In the genomic region with DNA sequence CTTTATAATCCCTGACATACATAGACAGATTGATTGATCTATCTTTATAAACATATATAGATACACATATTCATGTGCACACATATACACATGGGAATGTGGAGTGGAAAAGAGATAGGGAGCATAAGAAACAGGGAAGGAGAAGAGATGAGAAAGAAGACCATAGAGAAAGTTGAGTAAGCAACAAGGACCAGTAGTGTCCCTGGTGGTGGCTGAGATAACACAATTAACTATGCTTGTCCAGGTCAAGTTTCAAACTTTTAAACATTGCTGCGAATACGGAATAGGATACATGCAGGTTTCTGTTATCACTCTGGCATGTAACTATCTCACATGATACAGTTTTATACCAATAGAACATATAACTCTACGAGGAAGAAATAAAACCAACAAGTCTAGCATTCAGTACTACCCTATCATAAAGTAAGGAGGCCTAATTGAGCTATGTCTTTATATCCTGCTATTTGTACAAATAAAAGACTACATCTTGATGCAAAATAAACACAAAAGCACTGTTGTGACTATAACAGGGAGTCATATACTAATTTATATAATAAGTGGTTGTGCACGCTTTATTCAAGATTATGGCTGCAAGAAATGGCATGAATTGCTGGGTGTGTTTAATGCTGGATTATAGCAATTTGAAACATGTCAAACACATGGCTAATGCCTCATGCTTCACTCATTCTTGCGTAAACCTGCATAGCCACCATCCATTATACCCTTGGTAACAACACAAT, we compare ENCODE assay signal across 13 cellular contexts. TPM values are rescaled to one million over a fixed set of nuclear protein-coding genes. Genes with fewer than 3 reads are reported as not detected.
DNase-seq lines count a peak whose midpoint lies in the region; ATAC-seq and TF ChIP-seq lines count a peak whose summit lies in the region.
"Had no signal": no experiment of that assay in that cellular context is flagged by ENCODE, and none has a peak within 500 bp of the region (broad histone marks: within the 10 kb centered on the region; RNA-seq: fewer than 3 reads in every experiment).

No MANE protein-coding gene starts in this region.

- peak; percentile 25; the same call in 1 of the 2 replicates for TF ChIP-seq CTCF in A673 (conservative IDR thresholded peaks at IDR 0.05; ENCODE audit: low read depth, low read length)
- TF ChIP-seq CTCF in GM23338 (conservative IDR thresholded peaks at IDR 0.05; ENCODE audit: low read depth in 2 of 2), result peak; percentile 49 to 53
- peak; percentile 37; the same call in 1 of the 2 replicates for TF ChIP-seq CTCF in PC-9 (conservative IDR thresholded peaks at IDR 0.05)
- peak; percentile 50 for TF ChIP-seq CTCF in foreskin keratinocyte (conservative IDR thresholded peaks at IDR 0.05)

- H3K27me3 ChIP-seq in A673 (replicated peaks; ENCODE audit: insufficient read depth, low read depth, low read length, poor library complexity) (peaks cover 28% of the 10 kb centered on the region), GM23338 (ENCODE audit: insufficient read depth) (no peaks in the 10 kb centered on the region), PC-9 (ENCODE audit: insufficient read depth, low read depth) (no peaks in the 10 kb centered on the region), foreskin keratinocyte (no peaks in the 10 kb centered on the region)

- no peaks in the 10 kb centered on the region for H3K79me2 ChIP-seq in GM23338 (replicated peaks; ENCODE audit: insufficient read depth)
- no peaks in the 10 kb centered on the region for H3K79me2 ChIP-seq in PC-9 (ENCODE audit: low read depth)

- H3K36me3 Mint-ChIP-seq in GM23338 (ENCODE audit: low read depth), result no peaks in the 10 kb centered on the region
- H3K36me3 Mint-ChIP-seq: immature natural killer cell had no signal

- no peak overlapping the region for H2AFZ ChIP-seq in GM23338
- H2AFZ ChIP-seq in PC-9, result no peak overlapping the region

- H3K4me3 ChIP-seq in A673 (ENCODE audit: low read depth, low read length, poor library complexity, severe bottlenecking) (no peak overlapping the region), GM23338 (no peak overlapping the region), PC-9 (no peak overlapping the region)

- CTCF ChIA-PET in A673 (lab: Charles Lee), result no interaction called here
- CTCF ChIA-PET in PC-9 (lab: Charles Lee), result interaction anchor here (0.6 kb wide), 1 partner anchor 1333 kb away, joined by 3 read pairs; no protein-coding TSS in a partner anchor

- BruUV-seq in A673 (replicated peaks; lab: Mats Ljungman, UMichigan), result no TSS peak
- BruUV-seq in PC-9 (replicated peaks; lab: Mats Ljungman, UMichigan), result no TSS peak

- H3K36me3 ChIP-seq in A673 (ENCODE audit: insufficient read depth, low read length, poor library complexity, severe bottlenecking) (no peaks in the 10 kb centered on the region), GM23338 (ENCODE audit: insufficient read depth) (no peaks in the 10 kb centered on the region), PC-9 (ENCODE audit: low read depth) (no peaks in the 10 kb centered on the region)

- DNase-seq in A673 (ENCODE audit: low spot score) (no peak), GM23338 (ENCODE audit: low spot score) (peak; percentile 46), PC-9 (no peak), foreskin keratinocyte (peak; percentile 63 to 73), SK-N-DZ (ENCODE audit: low spot score) (no peak)
- DNase-seq: aorta; immature natural killer cell; Karpas-422; stimulated activated CD4-positive, alpha-beta T cell treated with anti-CD3 and anti-CD28 coated beads, Interleukin-2, amount 100 ng/mL, for 48 hours had no signal

- POLR2A ChIA-PET in A673 (lab: Charles Lee; ENCODE audit: low non-redundant PET), result no interaction called here
- POLR2A ChIA-PET in PC-9 (lab: Charles Lee; ENCODE audit: unreplicated experiment), result no interaction called here

- no peaks in the 10 kb centered on the region for H3K9me3 Mint-ChIP-seq in GM23338

- peaks cover 7% of the 10 kb centered on the region for H3K4me1 Mint-ChIP-seq in GM23338
- H3K4me1 Mint-ChIP-seq: immature natural killer cell had no signal

- no peaks in the 10 kb centered on the region for H3F3A ChIP-seq in GM23338 (replicated peaks; ENCODE audit: low read depth)
- no peaks in the 10 kb centered on the region for H3F3A ChIP-seq in PC-9 (ENCODE audit: insufficient read depth, low read depth)

- H3K27ac ChIP-seq in A673 (ENCODE audit: low read depth, low read length, poor library complexity, severe bottlenecking) (no peak overlapping the region), GM23338 (ENCODE audit: low read depth) (no peak overlapping the region), PC-9 (no peak overlapping the region), foreskin keratinocyte (no peak overlapping the region)

- H3K4me1 ChIP-seq in A673 (ENCODE audit: insufficient read depth, low read length, poor library complexity, severe bottlenecking) (no peaks in the 10 kb centered on the region), GM23338 (ENCODE audit: insufficient read depth) (no peaks in the 10 kb centered on the region; the same call in 1 of the 2 replicates), PC-9 (replicated peaks; ENCODE audit: insufficient read depth) (no peaks in the 10 kb centered on the region), foreskin keratinocyte (peaks cover 6% of the 10 kb centered on the region)

- no peak overlapping the region for H3K4me2 ChIP-seq in GM23338
- H3K4me2 ChIP-seq in PC-9, result no peak overlapping the region

- H4K20me1 ChIP-seq in GM23338 (replicated peaks; ENCODE audit: insufficient read depth) (no peaks in the 10 kb centered on the region), PC-9 (ENCODE audit: insufficient read depth) (no peaks in the 10 kb centered on the region; the same call in 1 of the 2 replicates)

- H3K27ac Mint-ChIP-seq in GM23338, result no peak overlapping the region
- H3K27ac Mint-ChIP-seq: immature natural killer cell had no signal

- peaks cover 1% of the 10 kb centered on the region for H3K27me3 Mint-ChIP-seq in GM23338 (ENCODE audit: insufficient read depth, low read depth, poor library complexity)

- ATAC-seq in GM23338 (peak; percentile 57), foreskin keratinocyte (peak; percentile 80), HG02588 (IDR thresholded peaks at IDR 0.05; ENCODE audit: unreplicated experiment) (no peak), HG03469 (IDR thresholded peaks at IDR 0.05; ENCODE audit: unreplicated experiment) (no peak), GM21526 (IDR thresholded peaks at IDR 0.05; ENCODE audit: low FRiP score, unreplicated experiment) (no peak)
- ATAC-seq: activated CD4-positive, CD25-positive, alpha-beta regulatory T cell treated with anti-CD3 and anti-CD28 coated beads, Interleukin-2, amount 50 U/mL, for 24 hours had no signal

- H3K4me3 Mint-ChIP-seq in GM23338, result no peak overlapping the region
- H3K4me3 Mint-ChIP-seq: immature natural killer cell had no signal

- H3K9me2 ChIP-seq in GM23338 (ENCODE audit: insufficient read depth) (no peaks in the 10 kb centered on the region), PC-9 (ENCODE audit: insufficient read depth) (no peaks in the 10 kb centered on the region)

- intact Hi-C loops in A673 (cut with micrococcal nuclease; ENCODE audit: unreplicated experiment), result loop anchor here (10.0 kb wide), 2 partner anchors 242 to 1432 kb away; no protein-coding TSS in a partner anchor
- intact Hi-C loops in PC-9 (cut with micrococcal nuclease; ENCODE audit: unreplicated experiment), result loop anchor here (5.0 to 10.0 kb wide), 2 partner anchors 242 to 1430 kb away; no protein-coding TSS in a partner anchor

- H3K9me3 ChIP-seq in A673 (ENCODE audit: low read depth, low read length, poor library complexity, severe bottlenecking) (no peaks in the 10 kb centered on the region), PC-9 (ENCODE audit: insufficient read depth, low read depth) (no peaks in the 10 kb centered on the region)

RNA-seq across cellular contexts. Expression of gene FOXP2, which starts 8.0 kb away (rescaled TPM):
- total RNA-seq in A673 (2021), result not detected in 2 replicates
- 0.24 TPM in 1 of 2 replicates, not detected in the other for total RNA-seq in GM23338 (2014; rRNA removed; shearing (Covaris generic))
- polyA plus RNA-seq in GM23338 (2016; fragmentation: Nextera tagmentation; extraction: Ambion mirVana), result 0.03 and 0.31 TPM in 2 replicates
- 1.2 and 4.3 TPM in 2 replicates for total RNA-seq in PC-9 (2021)
- total RNA-seq in foreskin keratinocyte, result 0.81 and 1.0 TPM in 2 replicates
- polyA plus RNA-seq in foreskin keratinocyte, result 0.08 and 0.16 TPM in 2 replicates
- 0.48 and 0.58 TPM in 2 replicates for polyA plus RNA-seq in SK-N-DZ (2014; cell fraction: cytosol; rRNA removed)
- polyA plus RNA-seq in SK-N-DZ (2014; cell fraction: nucleus; rRNA removed), result 0.59 and 0.73 TPM in 2 replicates
- polyA plus RNA-seq: immature natural killer cell had no signal

Comparison
In these comparisons a context has a peak if more than half of its experiments do, and no peak if none do; other contexts are left out.
1. DNase-seq: peak in GM23338 (single experiment) and foreskin keratinocyte (2 of 2); none in A673 (single experiment), PC-9 (0 of 2) and SK-N-DZ (single experiment).
2. ATAC-seq: peak in GM23338 (single experiment) and foreskin keratinocyte (single experiment); none in HG02588 (single experiment), HG03469 (single experiment) and GM21526 (single experiment).
3. Peak in every context shown above with its lines, with median percentiles within 50 percentile points of each other: CTCF ChIP-seq.